In genomic region chr14:61269321-61270083, GRCh38 we compare ENCODE assay signal across 1 cellular context.
TF ChIP-seq lines count a peak whose summit lies in the region.

No MANE protein-coding gene starts in this region.

TF ChIP-seq in GM12878, 131 proteins besides CTCF, POLR2A, EP300 and RAD21 (continued from another document):
- TF ChIP-seq FOS (IDR thresholded peaks at IDR 0.05; ENCODE audit: borderline replicate concordance, extremely low read depth, insufficient read length): no peak
- TF ChIP-seq PAX8 (IDR thresholded peaks at IDR 0.05): no peak
- TF ChIP-seq E2F8 (IDR thresholded peaks at IDR 0.05; ENCODE audit: low read depth, partially characterized antibody): no peak
- TF ChIP-seq POU2F2 (IDR thresholded peaks at IDR 0.05; ENCODE audit: borderline replicate concordance, low read depth, low read length): no peak
- peak; percentile 40; the same call in 1 of the 2 replicates for TF ChIP-seq ZNF384 (IDR thresholded peaks at IDR 0.05; ENCODE audit: borderline replicate concordance, low read depth, low read length)
- no peak for TF ChIP-seq HDGF (IDR thresholded peaks at IDR 0.05)
- TF ChIP-seq ZZZ3 (IDR thresholded peaks at IDR 0.05; ENCODE audit: control insufficient read depth, insufficient read length, low read depth): no peak
- no peak for TF ChIP-seq NFIC (IDR thresholded peaks at IDR 0.05; ENCODE audit: low read depth, low read length)
